Comparison of ENCODE assay signal across 11 cellular contexts in the genomic region with DNA sequence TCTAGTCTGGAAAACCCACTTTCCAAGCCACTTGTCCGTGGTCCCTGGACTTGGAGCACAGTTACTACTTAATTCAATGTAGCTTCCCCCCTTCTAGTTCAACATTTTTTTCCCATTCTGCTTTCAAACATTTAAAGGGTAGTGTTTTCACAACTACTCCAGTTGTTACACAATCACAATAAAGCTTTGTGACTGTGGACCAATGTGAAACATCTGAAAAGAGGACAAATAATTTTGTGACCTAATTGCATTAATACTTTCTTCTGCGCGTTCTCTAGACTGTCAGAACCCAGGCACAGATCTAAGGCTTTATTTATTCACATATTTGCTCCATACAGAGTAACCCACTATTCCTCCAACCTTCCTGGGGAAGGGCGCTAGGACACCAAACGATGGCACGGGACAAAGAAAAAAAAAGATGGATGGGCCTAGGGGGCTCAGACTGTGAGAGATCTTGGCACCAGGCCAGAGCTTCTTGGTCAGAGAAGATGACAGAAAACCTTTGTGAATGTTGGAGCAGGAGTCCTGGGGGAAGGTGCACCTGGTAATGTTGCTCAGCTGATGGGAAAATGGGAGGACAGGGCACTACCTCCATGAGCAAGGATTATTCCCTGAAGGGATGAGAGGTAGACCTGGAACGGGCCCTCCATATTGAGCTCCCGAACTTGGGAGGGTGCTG. TPM values are rescaled to one million over a fixed set of nuclear protein-coding genes. Genes with fewer than 3 reads are reported as not detected.
DNase-seq lines count a peak whose midpoint lies in the region; ATAC-seq and TF ChIP-seq lines count a peak whose summit lies in the region.
"Had no signal": no experiment of that assay in that cellular context is flagged by ENCODE, and none has a peak within 500 bp of the region (broad histone marks: within the 10 kb centered on the region; RNA-seq: fewer than 3 reads in every experiment).

No MANE protein-coding gene starts in this region.

- H3K4me1 Mint-ChIP-seq in activated CD4-positive, alpha-beta T cell treated with anti-CD3 and anti-CD28 coated beads, Interleukin-2, amount 10 ng/mL, durations not matched to agents 7 days and 5 days, result peaks cover 13% of the 10 kb centered on the region
- H3K4me1 Mint-ChIP-seq in glutamatergic neuron (ENCODE audit: low read depth, unreplicated experiment), result peaks cover 45% of the 10 kb centered on the region

- DNase-seq in activated CD4-positive, alpha-beta T cell treated with anti-CD3 and anti-CD28 coated beads, Interleukin-2, amount 10 ng/mL, durations not matched to agents 7 days and 5 days, result no peak
- DNase-seq in activated CD4-positive, alpha-beta T cell treated with anti-CD3 and anti-CD28 coated beads, Interleukin-2, amount 50 U/mL, for 4 hours, result no peak
- DNase-seq in SK-N-MC (ENCODE audit: low read depth, low spot score) (no peak), glutamatergic neuron (no peak), sciatic nerve (ENCODE audit: low spot score) (peak; percentile 54), SHP77 treated with DMSO at 0.1 percent for 48 hours (lab: John Stamatoyannopoulos, UW) (no peak), ureter (ENCODE audit: low spot score) (no peak), SK-N-DZ (ENCODE audit: low spot score) (no peak)
- DNase-seq: activated gamma-delta T cell treated with Interleukin-2 at 50 U/mL for 16 hours, NCI-H2081 treated with DMSO at 0.1 percent for 48 hours had no signal

- H3K27ac Mint-ChIP-seq in activated CD4-positive, alpha-beta T cell treated with anti-CD3 and anti-CD28 coated beads, Interleukin-2, amount 10 ng/mL, durations not matched to agents 7 days and 5 days, result no peak overlapping the region
- H3K27ac Mint-ChIP-seq in glutamatergic neuron (ENCODE audit: unreplicated experiment), result peak overlapping the region; percentile 41

- no peaks in the 10 kb centered on the region for H3K36me3 Mint-ChIP-seq in activated CD4-positive, alpha-beta T cell treated with anti-CD3 and anti-CD28 coated beads, Interleukin-2, amount 10 ng/mL, durations not matched to agents 7 days and 5 days (ENCODE audit: low read depth)
- no peaks in the 10 kb centered on the region for H3K36me3 Mint-ChIP-seq in glutamatergic neuron (ENCODE audit: unreplicated experiment)

- peak overlapping the region; percentile 19 for H3K4me3 Mint-ChIP-seq in activated CD4-positive, alpha-beta T cell treated with anti-CD3 and anti-CD28 coated beads, Interleukin-2, amount 10 ng/mL, durations not matched to agents 7 days and 5 days
- H3K4me3 Mint-ChIP-seq in glutamatergic neuron (ENCODE audit: unreplicated experiment), result peak overlapping the region; percentile 86

- peak overlapping the region; percentile 59 for H3K9ac ChIP-seq in SK-N-MC (ENCODE audit: insufficient read length)

- TF ChIP-seq CTCF in glutamatergic neuron (IDR thresholded peaks at IDR 0.05; ENCODE audit: partially characterized antibody, unreplicated experiment), result no peak

- ATAC-seq in sciatic nerve, result no peak
- ATAC-seq: esophagus mucosa had no signal

- H3K36me3 ChIP-seq in SK-N-MC (ENCODE audit: insufficient read depth, low read length), result no peaks in the 10 kb centered on the region

- peaks cover 70% of the 10 kb centered on the region for H3K27me3 Mint-ChIP-seq in activated CD4-positive, alpha-beta T cell treated with anti-CD3 and anti-CD28 coated beads, Interleukin-2, amount 10 ng/mL, durations not matched to agents 7 days and 5 days
- H3K27me3 Mint-ChIP-seq in glutamatergic neuron (ENCODE audit: unreplicated experiment), result peaks cover 22% of the 10 kb centered on the region

- H3K27ac ChIP-seq in SK-N-MC, result peak overlapping the region; percentile 50; the same call in 1 of the 2 replicates

- no peaks in the 10 kb centered on the region for H3K9me3 ChIP-seq in SK-N-MC (ENCODE audit: low read depth, low read length)

- intact Hi-C loops in sciatic nerve (cut with DNase I), result loop anchor here (5.0 to 10.0 kb wide), 2 partner anchors 144 to 242 kb away; no protein-coding TSS in a partner anchor

- peak overlapping the region; percentile 81 for H3K4me3 ChIP-seq in SK-N-MC

- POLR2A ChIA-PET in activated CD4-positive, alpha-beta T cell treated with anti-CD3 and anti-CD28 coated beads, Interleukin-2, amount 10 ng/mL, durations not matched to agents 7 days and 5 days (lab: Charles Lee), result no interaction called here

- no peaks in the 10 kb centered on the region for H3K9me3 Mint-ChIP-seq in activated CD4-positive, alpha-beta T cell treated with anti-CD3 and anti-CD28 coated beads, Interleukin-2, amount 10 ng/mL, durations not matched to agents 7 days and 5 days
- peaks cover 10% of the 10 kb centered on the region for H3K9me3 Mint-ChIP-seq in glutamatergic neuron (ENCODE audit: unreplicated experiment)

- CTCF ChIA-PET in activated CD4-positive, alpha-beta T cell treated with anti-CD3 and anti-CD28 coated beads, Interleukin-2, amount 10 ng/mL, durations not matched to agents 7 days and 5 days (lab: Charles Lee), result interaction anchor here (0.6 to 2.1 kb wide), 11 partner anchors 9 to 281 kb away, joined by 3 to 10 read pairs (median 3); no protein-coding TSS in a partner anchor

RNA-seq across cellular contexts. Expression of gene SH3PXD2A, which starts 1.3 kb away (rescaled TPM):
- 10 to 100 TPM; 11.9 to 12.7 TPM for total RNA-seq in activated CD4-positive, alpha-beta T cell treated with anti-CD3 and anti-CD28 coated beads, Interleukin-2, amount 10 ng/mL, durations not matched to agents 7 days and 5 days
- total RNA-seq in glutamatergic neuron (ENCODE audit: unreplicated experiment), result 16.7 TPM
- total RNA-seq in sciatic nerve, result 166 TPM
- 50.3 TPM for total RNA-seq in ureter
- polyA plus RNA-seq in SK-N-DZ (2014; cell fraction: cytosol; rRNA removed), result 5.3 and 5.6 TPM in 2 replicates
- polyA plus RNA-seq in SK-N-DZ (2014; cell fraction: nucleus; rRNA removed), result 9.6 and 14.8 TPM in 2 replicates
